ENCODE assay signal across 1 cellular context in genomic region chr10:71073451-71074175, GRCh38.
TF ChIP-seq lines count a peak whose summit lies in the region.

No MANE protein-coding gene starts in this region.

TF ChIP-seq in H1, 55 proteins besides CTCF, POLR2A, EP300 and RAD21:
- TF ChIP-seq BACH1 (IDR thresholded peaks at IDR 0.05; ENCODE audit: low read length): no peak
- no peak for TF ChIP-seq ZNF274 (IDR thresholded peaks at IDR 0.05; ENCODE audit: borderline replicate concordance, extremely low read depth, low read length)
- TF ChIP-seq KDM4A (IDR thresholded peaks at IDR 0.05; ENCODE audit: low read depth, low read length, severe bottlenecking): no peak
- no peak for TF ChIP-seq YY1 (IDR thresholded peaks at IDR 0.05; ENCODE audit: low read depth, low read length)
- TF ChIP-seq KDM1A (IDR thresholded peaks at IDR 0.05; ENCODE audit: borderline replicate concordance, low read length): no peak
- no peak for TF ChIP-seq HDAC2 (IDR thresholded peaks at IDR 0.05; ENCODE audit: borderline replicate concordance in 1 of 2, low read depth in 2 of 2, low read length in 2 of 2)
- TF ChIP-seq EZH2 (IDR thresholded peaks at IDR 0.05; ENCODE audit: low read depth, low read length, severe bottlenecking): no peak
- TF ChIP-seq CTBP2 (IDR thresholded peaks at IDR 0.05; ENCODE audit: borderline replicate concordance, insufficient read depth, insufficient read length, low read length): no peak
- no peak for TF ChIP-seq HDAC6 (IDR thresholded peaks at IDR 0.05; ENCODE audit: low read depth, low read length)
- TF ChIP-seq CHD2 (IDR thresholded peaks at IDR 0.05; ENCODE audit: low read length): no peak
- no peak for TF ChIP-seq SIN3A (conservative IDR thresholded peaks at IDR 0.05 in 1 of 2, IDR thresholded peaks at IDR 0.05 in 1 of 2; ENCODE audit: low read depth in 1 of 2, low read length in 2 of 2)
- TF ChIP-seq USF2 (IDR thresholded peaks at IDR 0.05; ENCODE audit: low read length): no peak
- no peak for TF ChIP-seq SIX5 (IDR thresholded peaks at IDR 0.05; ENCODE audit: low read depth, low read length)
- no peak for TF ChIP-seq POU5F1 (IDR thresholded peaks at IDR 0.05; ENCODE audit: low read depth, low read length)
- no peak for TF ChIP-seq EGR1 (IDR thresholded peaks at IDR 0.05; ENCODE audit: borderline replicate concordance, low read depth, low read length)
- TF ChIP-seq SIRT6 (IDR thresholded peaks at IDR 0.05; ENCODE audit: low read length): no peak
- TF ChIP-seq MAFK (IDR thresholded peaks at IDR 0.05; ENCODE audit: low read depth, low read length): no peak
